ENCODE assay signal across 21 cellular contexts in genomic region chr19:16985403-16985802, GRCh38. TPM values are rescaled to one million over a fixed set of nuclear protein-coding genes. Genes with fewer than 3 reads are reported as not detected.
A peak's percentile ranks its signal among the peaks of the same experiment; 100 is the strongest.
DNase-seq lines count a peak whose midpoint lies in the region; ATAC-seq and TF ChIP-seq lines count a peak whose summit lies in the region.
"Had no signal": no experiment of that assay in that cellular context is flagged by ENCODE, and none has a peak within 500 bp of the region (broad histone marks: within the 10 kb centered on the region; RNA-seq: fewer than 3 reads in every experiment).

No MANE protein-coding gene starts in this region.

- 96% methylated on average over 2 of the region's 2 CpGs for WGBS in prostate gland

- H3K36me3 Mint-ChIP-seq in activated naive CD8-positive, alpha-beta T cell treated with anti-CD3 and anti-CD28 coated beads, Interleukin-2, amount 10 ng/mL, durations not matched to agents 7 days and 5 days: no peaks in the 10 kb centered on the region
- H3K36me3 Mint-ChIP-seq in activated naive CD8-positive, alpha-beta T cell treated with anti-CD3 and anti-CD28 coated beads, Interleukin-2, amount 50 U/mL, for 24 hours (ENCODE audit: low read depth): peaks cover 8% of the 10 kb centered on the region

- H3K36me3 ChIP-seq in HEK293 (ENCODE audit: control insufficient read depth in 2 of 2, insufficient read depth in 1 of 2, low read length in 2 of 2) (no peaks in the 10 kb centered on the region), prostate gland (no peaks in the 10 kb centered on the region)
- H3K36me3 ChIP-seq: BE2C, HAP-1 had no signal

- peak overlapping the region; percentile 25 for H3K27ac Mint-ChIP-seq in activated naive CD8-positive, alpha-beta T cell treated with anti-CD3 and anti-CD28 coated beads, Interleukin-2, amount 10 ng/mL, durations not matched to agents 7 days and 5 days
- no peak overlapping the region for H3K27ac Mint-ChIP-seq in activated naive CD8-positive, alpha-beta T cell treated with anti-CD3 and anti-CD28 coated beads, Interleukin-2, amount 50 U/mL, for 24 hours
- H3K27ac Mint-ChIP-seq: CD14-positive monocyte; CD4-positive, alpha-beta T cell; CD8-positive, alpha-beta memory T cell had no signal

- H3K4me1 Mint-ChIP-seq in activated naive CD8-positive, alpha-beta T cell treated with anti-CD3 and anti-CD28 coated beads, Interleukin-2, amount 10 ng/mL, durations not matched to agents 7 days and 5 days: no peaks in the 10 kb centered on the region
- H3K4me1 Mint-ChIP-seq in activated naive CD8-positive, alpha-beta T cell treated with anti-CD3 and anti-CD28 coated beads, Interleukin-2, amount 50 U/mL, for 24 hours: no peaks in the 10 kb centered on the region
- H3K4me1 Mint-ChIP-seq: CD14-positive monocyte; CD8-positive, alpha-beta memory T cell had no signal

- CTCF ChIA-PET in HEK293 (lab: Yijun Ruan, JAX): no interaction called here

- no peak for TF ChIP-seq CTCF in HEK293 (tag by site-specific recombination; IDR thresholded peaks at IDR 0.05)
- TF ChIP-seq CTCF in prostate gland (IDR thresholded peaks at IDR 0.05): no peak

- H3K27ac ChIP-seq in HEK293 (ENCODE audit: extremely low read depth, low read depth, low read length) (no peak overlapping the region), prostate gland (peak overlapping the region; percentile 86 to 88)
- H3K27ac ChIP-seq: 22Rv1; BLaER1 treated with 17β-estradiol and CSF1 and Interleukin-3, amounts not matched to agents 10 nM and 100 nM had no signal

- ATAC-seq in activated naive CD8-positive, alpha-beta T cell treated with anti-CD3 and anti-CD28 coated beads, Interleukin-2, amount 10 ng/mL, durations not matched to agents 7 days and 5 days (ENCODE audit: low read depth): no peak
- ATAC-seq in activated naive CD8-positive, alpha-beta T cell treated with anti-CD3 and anti-CD28 coated beads, Interleukin-2, amount 50 U/mL, for 24 hours: no peak

- H3K9me3 ChIP-seq in HEK293 (ENCODE audit: control insufficient read depth, insufficient read depth, low read depth, low read length): no peaks in the 10 kb centered on the region
- no peaks in the 10 kb centered on the region for H3K9me3 ChIP-seq in prostate gland
- H3K9me3 ChIP-seq: BE2C had no signal

- H3K4me1 ChIP-seq in HEK293 (ENCODE audit: control insufficient read depth, insufficient read depth, low read length): no peaks in the 10 kb centered on the region
- H3K4me1 ChIP-seq in prostate gland (replicated peaks): peaks cover 6% of the 10 kb centered on the region
- H3K4me1 ChIP-seq: BE2C; BLaER1 treated with 17β-estradiol and CSF1 and Interleukin-3, amounts not matched to agents 10 nM and 100 nM; HAP-1 had no signal

- peaks cover 8% of the 10 kb centered on the region for H3K9me3 Mint-ChIP-seq in activated naive CD8-positive, alpha-beta T cell treated with anti-CD3 and anti-CD28 coated beads, Interleukin-2, amount 10 ng/mL, durations not matched to agents 7 days and 5 days
- H3K9me3 Mint-ChIP-seq in activated naive CD8-positive, alpha-beta T cell treated with anti-CD3 and anti-CD28 coated beads, Interleukin-2, amount 50 U/mL, for 24 hours: peaks cover 10% of the 10 kb centered on the region

- H3K4me3 ChIP-seq in HEK293 (ENCODE audit: low read depth, low read length): no peak overlapping the region
- no peak overlapping the region for H3K4me3 ChIP-seq in prostate gland
- H3K4me3 ChIP-seq: BLaER1 treated with 17β-estradiol and CSF1 and Interleukin-3, amounts not matched to agents 10 nM and 100 nM; HAP-1 had no signal

- DNase-seq in activated naive CD8-positive, alpha-beta T cell treated with anti-CD3 and anti-CD28 coated beads, Interleukin-2, amount 10 ng/mL, durations not matched to agents 7 days and 5 days: no peak
- DNase-seq in activated naive CD8-positive, alpha-beta T cell treated with anti-CD3 and anti-CD28 coated beads, Interleukin-2, amount 50 U/mL, for 24 hours: no peak
- no peak for DNase-seq in prostate gland (ENCODE audit: low spot score)
- no peak for DNase-seq in putamen (ENCODE audit: low spot score)
- no peak for DNase-seq in COLO829 (ENCODE audit: low spot score)
- DNase-seq: AML-193; BE2C; Calu3; CD4-positive, alpha-beta T cell; CD8-positive, alpha-beta memory T cell; COR-L47; DMS53; DMS79 treated with DMSO at 0.1 percent for 48 hours; GF-D8; GOT3 had no signal

- no peak overlapping the region for H3K4me3 Mint-ChIP-seq in activated naive CD8-positive, alpha-beta T cell treated with anti-CD3 and anti-CD28 coated beads, Interleukin-2, amount 10 ng/mL, durations not matched to agents 7 days and 5 days
- no peak overlapping the region for H3K4me3 Mint-ChIP-seq in activated naive CD8-positive, alpha-beta T cell treated with anti-CD3 and anti-CD28 coated beads, Interleukin-2, amount 50 U/mL, for 24 hours
- H3K4me3 Mint-ChIP-seq: CD4-positive, alpha-beta T cell; CD8-positive, alpha-beta memory T cell had no signal

- intact Hi-C loops in prostate gland (cut with DNase I): no loop called here

- no peaks in the 10 kb centered on the region for H3K27me3 ChIP-seq in prostate gland (replicated peaks; ENCODE audit: insufficient read depth)
- H3K27me3 ChIP-seq: BE2C; BLaER1 treated with 17β-estradiol and CSF1 and Interleukin-3, amounts not matched to agents 10 nM and 100 nM had no signal

- POLR2A ChIA-PET in activated naive CD8-positive, alpha-beta T cell treated with anti-CD3 and anti-CD28 coated beads, Interleukin-2, amount 10 ng/mL, durations not matched to agents 7 days and 5 days (lab: Charles Lee): no interaction called here
- POLR2A ChIA-PET in HEK293 (lab: Yijun Ruan, JAX): no interaction called here

- H3K27me3 Mint-ChIP-seq in activated naive CD8-positive, alpha-beta T cell treated with anti-CD3 and anti-CD28 coated beads, Interleukin-2, amount 10 ng/mL, durations not matched to agents 7 days and 5 days: peaks cover 8% of the 10 kb centered on the region
- no peaks in the 10 kb centered on the region for H3K27me3 Mint-ChIP-seq in activated naive CD8-positive, alpha-beta T cell treated with anti-CD3 and anti-CD28 coated beads, Interleukin-2, amount 50 U/mL, for 24 hours

- TF ChIP-seq POLR2A in prostate gland (IDR thresholded peaks at IDR 0.05): no peak

TF ChIP-seq in HEK293, 187 proteins besides CTCF, POLR2A, EP300 and RAD21:
- TF ChIP-seq ZBTB8A (tag by site-specific recombination; IDR thresholded peaks at IDR 0.05) (no peak), ZNF626 (tag by site-specific recombination; IDR thresholded peaks at IDR 0.05) (no peak), ZNF580 (tag by site-specific recombination; IDR thresholded peaks at IDR 0.05) (no peak), ZNF366 (tag by site-specific recombination; conservative IDR thresholded peaks at IDR 0.05) (peak; percentile 98), ZSCAN5A (tag by site-specific recombination; IDR thresholded peaks at IDR 0.05) (no peak), ZBTB17 (tag by site-specific recombination; IDR thresholded peaks at IDR 0.05) (peak; percentile 61), HOXA7 (CRISPR knock-in tag; IDR thresholded peaks at IDR 0.05; ENCODE audit: borderline replicate concordance) (no peak), ZNF184 (tag by site-specific recombination; IDR thresholded peaks at IDR 0.05) (no peak), ZBTB10 (tag by site-specific recombination; IDR thresholded peaks at IDR 0.05) (no peak), ZNF48 (tag by site-specific recombination; IDR thresholded peaks at IDR 0.05) (no peak), BCL11B (tag by site-specific recombination; IDR thresholded peaks at IDR 0.05; ENCODE audit: low read depth) (no peak), ZNF266 (tag by site-specific recombination; IDR thresholded peaks at IDR 0.05; ENCODE audit: low read depth) (no peak), ZNF776 (tag by site-specific recombination; IDR thresholded peaks at IDR 0.05; ENCODE audit: borderline replicate concordance) (no peak), ZNF138 (tag by site-specific recombination; IDR thresholded peaks at IDR 0.05; ENCODE audit: borderline replicate concordance) (no peak), ZNF629 (tag by site-specific recombination; IDR thresholded peaks at IDR 0.05) (no peak), ZFHX2 (tag by site-specific recombination; conservative IDR thresholded peaks at IDR 0.05) (no peak)

RNA-seq across cellular contexts. Expression of gene CPAMD8, which starts 41.2 kb away (rescaled TPM):
- total RNA-seq in activated naive CD8-positive, alpha-beta T cell treated with anti-CD3 and anti-CD28 coated beads, Interleukin-2, amount 10 ng/mL, durations not matched to agents 7 days and 5 days: under 1 TPM; 0.42 to 0.68 TPM
- 100 to 1,000 TPM; 134 to 216 TPM for total RNA-seq in prostate gland
- total RNA-seq: Daoy had no signal

Comparison
In these comparisons a context has a peak if more than half of its experiments do, and no peak if none do; other contexts are left out.
1. RNA of gene CPAMD8, which starts 41.2 kb away (total RNA-seq): 134 to 216 TPM in prostate gland; 0.42 to 0.68 TPM in activated naive CD8-positive, alpha-beta T cell treated with anti-CD3 and anti-CD28 coated beads, Interleukin-2, amount 10 ng/mL, durations not matched to agents 7 days and 5 days; every median in the first group is over 10 times any median in the second.